ENCODE assay signal across 19 cellular contexts in the genomic region with DNA sequence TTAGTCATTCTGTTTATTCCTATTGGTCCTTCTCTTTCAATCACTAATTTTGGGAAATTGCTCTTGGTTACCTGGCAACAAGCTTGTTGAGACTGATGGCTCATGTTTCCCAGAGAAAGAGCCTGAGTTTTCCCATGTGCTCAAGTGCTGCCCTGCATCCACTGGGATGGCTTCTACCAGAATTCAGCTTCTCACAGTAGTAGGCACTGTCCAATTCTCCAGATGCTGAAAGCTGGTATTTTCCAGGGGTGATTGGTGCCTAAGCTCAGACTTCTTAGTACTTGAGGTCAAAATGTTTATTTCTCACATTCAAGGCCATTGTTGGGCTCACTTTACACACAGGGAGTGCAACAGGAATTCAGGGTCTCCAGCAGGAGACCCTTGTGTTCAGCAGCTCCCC.
"Had no signal": no experiment of that assay in that cellular context is flagged by ENCODE, and none has a peak within 500 bp of the region (broad histone marks: within the 10 kb centered on the region; RNA-seq: fewer than 3 reads in every experiment).

No MANE protein-coding gene starts in this region.

- ATAC-seq: esophagus mucosa, gastrocnemius medialis had no signal

- H3K27me3 Mint-ChIP-seq: progenitor cell of endocrine pancreas; stimulated activated naive CD8-positive, alpha-beta T cell treated with anti-CD3 and anti-CD28 coated beads, Interleukin-15, Interleukin-2, amounts not matched to agents 100 ng/mL and 50 ng/mL, for 24 hours had no signal

- H3K4me3 Mint-ChIP-seq: neural crest cell; stimulated activated naive CD8-positive, alpha-beta T cell treated with anti-CD3 and anti-CD28 coated beads, Interleukin-15, Interleukin-2, amounts not matched to agents 100 ng/mL and 50 ng/mL, for 24 hours had no signal

- H3K27ac Mint-ChIP-seq: progenitor cell of endocrine pancreas; stimulated activated naive CD8-positive, alpha-beta T cell treated with anti-CD3 and anti-CD28 coated beads, Interleukin-15, Interleukin-2, amounts not matched to agents 100 ng/mL and 50 ng/mL, for 24 hours had no signal

- DNase-seq: activated CD4-positive, alpha-beta T cell treated with anti-CD3 and anti-CD28 coated beads for 1 hour; activated CD8-positive, alpha-beta memory T cell treated with anti-CD3 and anti-CD28 coated beads for 24 hours; activated CD8-positive, alpha-beta memory T cell treated with anti-CD3 and anti-CD28 coated beads, Interleukin-2, amount 50 U/mL, for 48 hours; activated effector memory CD4-positive, alpha-beta T cell treated with anti-CD3 and anti-CD28 coated beads, Interleukin-2, amount 50 U/mL, for 16 hours; activated naive CD4-positive, alpha-beta T cell treated with anti-CD3 and anti-CD28 coated beads, Interleukin-2, amount 50 U/mL, for 16 hours; activated T-cell treated with anti-CD3 and anti-CD28 coated beads, Interleukin-2, amount 50 U/mL, for 48 hours; cerebellar nuclear complex; cortex of kidney; effector CD8-positive, alpha-beta T cell; gastrocnemius medialis; head of caudate nucleus; midbrain; stimulated activated CD4-positive, alpha-beta T cell treated with anti-CD3 and anti-CD28 coated beads, Interleukin-2, amount 100 ng/mL, for 24 hours; uterus; WERI-Rb-1 had no signal

- H3K9me3 Mint-ChIP-seq: stimulated activated naive CD8-positive, alpha-beta T cell treated with anti-CD3 and anti-CD28 coated beads, Interleukin-15, Interleukin-2, amounts not matched to agents 100 ng/mL and 50 ng/mL, for 24 hours had no signal
